ENCODE assay signal across 29 cellular contexts in the genomic region with DNA sequence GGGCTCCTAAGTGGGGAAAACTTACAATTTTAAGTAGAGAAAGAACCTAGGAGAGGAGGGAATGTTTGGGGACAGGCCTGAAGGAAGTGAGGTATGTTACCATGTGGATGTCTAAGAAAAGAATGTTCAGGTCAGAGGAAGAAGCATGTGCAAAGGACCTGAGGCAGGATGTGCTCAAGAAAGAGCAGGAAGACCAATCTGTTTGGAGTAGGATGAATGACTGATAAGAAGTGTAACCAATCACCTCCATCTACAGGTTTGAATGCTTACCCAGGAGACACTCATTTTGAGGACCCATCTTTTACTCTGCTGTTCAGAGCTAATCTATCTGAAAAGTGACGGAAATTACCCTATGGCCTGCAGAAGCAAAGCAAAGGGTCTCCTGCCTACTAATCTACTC.
"Had no signal": no experiment of that assay in that cellular context is flagged by ENCODE, and none has a peak within 500 bp of the region (broad histone marks: within the 10 kb centered on the region; RNA-seq: fewer than 3 reads in every experiment).

No MANE protein-coding gene starts in this region.

- H3K4me3 Mint-ChIP-seq: activated B cell treated with CpG ODN at 0.5 μM for 24 hours; activated CD4-positive, alpha-beta memory T cell treated with anti-CD3 and anti-CD28 coated beads for 36 hours; activated CD4-positive, alpha-beta T cell treated with anti-CD3 and anti-CD28 coated beads, Interleukin-2, amount 10 ng/mL, durations not matched to agents 24 days and 14 days; activated CD8-positive, alpha-beta T cell treated with anti-CD3 and anti-CD28 coated beads for 36 hours; activated naive CD4-positive, alpha-beta T cell treated with anti-CD3 and anti-CD28 coated beads, Interleukin-2, amount 50 U/mL, for 24 hours; activated naive CD8-positive, alpha-beta T cell; activated naive CD8-positive, alpha-beta T cell treated with anti-CD3 and anti-CD28 coated beads, Interleukin-2, amount 10 ng/mL, durations not matched to agents 7 days and 5 days; activated naive CD8-positive, alpha-beta T cell treated with anti-CD3 and anti-CD28 coated beads, Interleukin-2, amount 50 U/mL, for 24 hours; activated T-cell treated with anti-CD3 and anti-CD28 coated beads, Interleukin-2, amount 50 U/mL, for 4 hours; brain; central memory CD8-positive, alpha-beta T cell had no signal

- H3K4me3 ChIP-seq: ascending aorta, cardiac muscle cell had no signal

- H3K27me3 ChIP-seq: ascending aorta, cardiac muscle cell had no signal

- H3K27me3 Mint-ChIP-seq: activated B cell treated with CpG ODN at 0.5 μM for 24 hours; activated CD4-positive, alpha-beta memory T cell treated with anti-CD3 and anti-CD28 coated beads for 36 hours; activated CD4-positive, alpha-beta T cell treated with anti-CD3 and anti-CD28 coated beads, Interleukin-2, amount 10 ng/mL, durations not matched to agents 24 days and 14 days; activated CD8-positive, alpha-beta T cell treated with anti-CD3 and anti-CD28 coated beads for 36 hours; activated naive CD4-positive, alpha-beta T cell treated with anti-CD3 and anti-CD28 coated beads, Interleukin-2, amount 50 U/mL, for 24 hours; activated naive CD8-positive, alpha-beta T cell; activated naive CD8-positive, alpha-beta T cell treated with anti-CD3 and anti-CD28 coated beads, Interleukin-2, amount 10 ng/mL, durations not matched to agents 7 days and 5 days; activated naive CD8-positive, alpha-beta T cell treated with anti-CD3 and anti-CD28 coated beads, Interleukin-2, amount 50 U/mL, for 24 hours; brain; central memory CD8-positive, alpha-beta T cell had no signal

- H3K36me3 Mint-ChIP-seq: brain had no signal

- DNase-seq: activated B cell treated with CpG ODN at 0.5 μM for 24 hours; activated CD4-positive, alpha-beta memory T cell treated with anti-CD3 and anti-CD28 coated beads for 36 hours; activated CD4-positive, alpha-beta T cell treated with anti-CD3 and anti-CD28 coated beads for 4 hours; activated CD4-positive, alpha-beta T cell treated with anti-CD3 and anti-CD28 coated beads, Interleukin-2, amount 10 ng/mL, durations not matched to agents 24 days and 14 days; activated CD4-positive, alpha-beta T cell treated with anti-CD3 and anti-CD28 coated beads, Interleukin-2, amount 50 U/mL, for 1 hour; activated CD4-positive, alpha-beta T cell treated with anti-CD3 and anti-CD28 coated beads, Interleukin-2, amount 50 U/mL, for 4 hours; activated CD4-positive, CD25-positive, alpha-beta regulatory T cell treated with anti-CD3 and anti-CD28 coated beads, Interleukin-2, amount 50 U/mL, for 72 hours; activated CD8-positive, alpha-beta memory T cell treated with anti-CD3 and anti-CD28 coated beads, Interleukin-2, amount 50 U/mL, for 4 hours; activated CD8-positive, alpha-beta T cell treated with anti-CD3 and anti-CD28 coated beads for 36 hours; activated effector memory CD4-positive, alpha-beta T cell treated with Interleukin-2 at 50 U/mL for 16 hours; activated gamma-delta T cell; activated naive CD4-positive, alpha-beta T cell treated with Interleukin-2 at 50 U/mL for 16 hours; activated naive CD8-positive, alpha-beta T cell treated with anti-CD3 and anti-CD28 coated beads, Interleukin-2, amount 10 ng/mL, durations not matched to agents 7 days and 5 days; activated naive CD8-positive, alpha-beta T cell treated with anti-CD3 and anti-CD28 coated beads, Interleukin-2, amount 50 U/mL, for 24 hours; activated T-cell treated with anti-CD3 and anti-CD28 coated beads for 4 hours; activated T-cell treated with anti-CD3 and anti-CD28 coated beads, Interleukin-2, amount 50 U/mL, for 1 hour; activated T-cell treated with anti-CD3 and anti-CD28 coated beads, Interleukin-2, amount 50 U/mL, for 4 hours; amygdala; anterior cingulate cortex; caudate nucleus; cerebellar nuclear complex had no signal

- H3K9me3 ChIP-seq: ascending aorta had no signal

- H3K27ac Mint-ChIP-seq: activated B cell treated with CpG ODN at 0.5 μM for 24 hours; activated CD4-positive, alpha-beta memory T cell treated with anti-CD3 and anti-CD28 coated beads for 36 hours; activated CD4-positive, alpha-beta T cell treated with anti-CD3 and anti-CD28 coated beads, Interleukin-2, amount 10 ng/mL, durations not matched to agents 24 days and 14 days; activated CD8-positive, alpha-beta T cell treated with anti-CD3 and anti-CD28 coated beads for 36 hours; activated naive CD4-positive, alpha-beta T cell treated with anti-CD3 and anti-CD28 coated beads, Interleukin-2, amount 50 U/mL, for 24 hours; activated naive CD8-positive, alpha-beta T cell; activated naive CD8-positive, alpha-beta T cell treated with anti-CD3 and anti-CD28 coated beads, Interleukin-2, amount 10 ng/mL, durations not matched to agents 7 days and 5 days; activated naive CD8-positive, alpha-beta T cell treated with anti-CD3 and anti-CD28 coated beads, Interleukin-2, amount 50 U/mL, for 24 hours; activated T-helper 2 cell treated with anti-CD3 and anti-CD28 coated beads, Interferon-gamma antibody, Interleukin-2, Interleukin-4, amounts not matched to agents 10 μg/mL and 5 μg/mL and 100 μg/mL, durations not matched to agents 14 hours and 24 hours and 36 hours; brain had no signal

- H3K27ac ChIP-seq: ascending aorta, cardiac muscle cell, VCaP had no signal

- ATAC-seq: activated CD8-positive, alpha-beta T cell treated with anti-CD3 and anti-CD28 coated beads for 36 hours; activated naive CD8-positive, alpha-beta T cell treated with anti-CD3 and anti-CD28 coated beads, Interleukin-2, amount 50 U/mL, for 24 hours; activated T-cell treated with anti-CD3 and anti-CD28 coated beads, Interleukin-2, amount 50 U/mL, for 4 hours had no signal

- H3K9me3 Mint-ChIP-seq: activated B cell treated with CpG ODN at 0.5 μM for 24 hours; activated CD4-positive, alpha-beta memory T cell treated with anti-CD3 and anti-CD28 coated beads for 36 hours; activated CD4-positive, alpha-beta T cell treated with anti-CD3 and anti-CD28 coated beads, Interleukin-2, amount 10 ng/mL, durations not matched to agents 24 days and 14 days; activated CD8-positive, alpha-beta T cell treated with anti-CD3 and anti-CD28 coated beads for 36 hours; activated naive CD4-positive, alpha-beta T cell treated with anti-CD3 and anti-CD28 coated beads, Interleukin-2, amount 50 U/mL, for 24 hours; activated naive CD8-positive, alpha-beta T cell treated with anti-CD3 and anti-CD28 coated beads, Interleukin-2, amount 50 U/mL, for 24 hours; activated T-cell treated with anti-CD3 and anti-CD28 coated beads, Interleukin-2, amount 50 U/mL, for 4 hours; activated T-helper 2 cell treated with anti-CD3 and anti-CD28 coated beads, Interferon-gamma antibody, Interleukin-2, Interleukin-4, amounts not matched to agents 10 μg/mL and 5 μg/mL and 100 μg/mL, durations not matched to agents 14 hours and 24 hours and 36 hours; central memory CD8-positive, alpha-beta T cell had no signal

- H3K36me3 ChIP-seq: ascending aorta, cardiac muscle cell had no signal
